In genomic region chr2:112332123-112332696, GRCh38 we compare ENCODE assay signal across 21 cellular contexts. TPM values are rescaled to one million over a fixed set of nuclear protein-coding genes. Genes with fewer than 3 reads are reported as not detected.
DNase-seq lines count a peak whose midpoint lies in the region; ATAC-seq, FAIRE-seq and TF ChIP-seq lines count a peak whose summit lies in the region.
"Had no signal": no experiment of that assay in that cellular context is flagged by ENCODE, and none has a peak within 500 bp of the region (broad histone marks: within the 10 kb centered on the region; RNA-seq: fewer than 3 reads in every experiment).

No MANE protein-coding gene starts in this region.

- H4K5ac ChIP-seq in IMR-90 (ENCODE audit: low read depth, low read length): no peak overlapping the region

- 73% methylated on average over 3 of the region's 5 CpGs; no CpG with 5 or more reads in 1 of the 2 experiments for WGBS in IMR-90 (ENCODE audit: extremely low coverage in 2 of 2, insufficient read length in 1 of 2), 2 experiments
- WGBS in K562 (ENCODE audit: insufficient coverage, low coverage, missing lambda C conversion rate): 17% methylated on average over 5 of the region's 5 CpGs
- WGBS in HepG2 (ENCODE audit: low lambda C conversion rate): 49% methylated on average over 5 of the region's 5 CpGs
- 85% methylated on average over 5 of the region's 5 CpGs for WGBS in mesenchymal stem cell

- H2AFZ ChIP-seq in IMR-90 (replicated peaks; ENCODE audit: low read length, poor library complexity) (no peak overlapping the region), K562 (ENCODE audit: low read depth, low read length) (peak overlapping the region; percentile 46; the same call in 1 of the 2 replicates), HepG2 (ENCODE audit: low read length) (no peak overlapping the region), mesenchymal stem cell (ENCODE audit: low read depth, low read length) (no peak overlapping the region)

- H3K27me3 ChIP-seq in IMR-90 (ENCODE audit: control insufficient read depth, insufficient read depth, low read length): no peaks in the 10 kb centered on the region
- no peaks in the 10 kb centered on the region for H3K27me3 ChIP-seq in K562 (ENCODE audit: control insufficient read depth in 2 of 2, insufficient read depth in 2 of 2, low read length in 2 of 2)
- no peaks in the 10 kb centered on the region for H3K27me3 ChIP-seq in HepG2 (ENCODE audit: control insufficient read depth in 1 of 2, insufficient read depth in 2 of 2, low read length in 2 of 2)
- H3K27me3 ChIP-seq in mesenchymal stem cell (ENCODE audit: control insufficient read depth in 1 of 2, insufficient read depth in 1 of 2, low read length in 2 of 2): no peaks in the 10 kb centered on the region
- H3K27me3 ChIP-seq: BE2C; BLaER1 treated with 17β-estradiol and CSF1 and Interleukin-3, amounts not matched to agents 10 nM and 100 nM had no signal

- FAIRE-seq in K562 (lab: Jason Lieb, UNC) (no peak), HepG2 (lab: Jason Lieb, UNC) (no peak)
- FAIRE-seq: D721Med, GM12878 had no signal

- no peaks in the 10 kb centered on the region for H3K4me1 Mint-ChIP-seq in progenitor cell of endocrine pancreas (ENCODE audit: low read depth)
- H3K4me1 Mint-ChIP-seq: CD14-positive monocyte; CD8-positive, alpha-beta memory T cell had no signal

- intact Hi-C loops in IMR-90 (cut with micrococcal nuclease) (no loop called here), K562 (cut with micrococcal nuclease) (no loop called here), HepG2 (cut with micrococcal nuclease; ENCODE audit: unreplicated experiment) (no loop called here)

- no peaks in the 10 kb centered on the region for H4K20me1 ChIP-seq in IMR-90 (ENCODE audit: insufficient read depth, low read length)
- no peaks in the 10 kb centered on the region for H4K20me1 ChIP-seq in K562 (replicated peaks; ENCODE audit: control insufficient read depth, insufficient read depth, low read length)
- no peaks in the 10 kb centered on the region for H4K20me1 ChIP-seq in HepG2 (ENCODE audit: insufficient read depth, low read length)
- H4K20me1 ChIP-seq: BLaER1 treated with 17β-estradiol and CSF1 and Interleukin-3, amounts not matched to agents 10 nM and 100 nM had no signal

- H3K36me3 ChIP-seq in IMR-90 (ENCODE audit: control insufficient read depth, insufficient read depth, low read length) (peaks cover 3% of the 10 kb centered on the region), K562 (ENCODE audit: control insufficient read depth, insufficient read depth, low read length) (no peaks in the 10 kb centered on the region), HepG2 (replicated peaks in 1 of 2; ENCODE audit: control insufficient read depth in 1 of 2, insufficient read depth in 2 of 2, low read length in 2 of 2) (no peaks in the 10 kb centered on the region; a peak in 1 of 5 replicates), mesenchymal stem cell (ENCODE audit: control insufficient read depth in 1 of 2, insufficient read depth in 2 of 2, low read depth in 1 of 2, low read length in 2 of 2) (peaks cover 10 to 32% of the 10 kb centered on the region in 2 experiments)
- H3K36me3 ChIP-seq: BE2C had no signal

- CTCF ChIA-PET in IMR-90 (lab: Yijun Ruan, JAX) (no interaction called here), K562 (lab: Yijun Ruan, JAX; ENCODE audit: low intra/inter-chr PET ratio) (no interaction called here), HepG2 (lab: Yijun Ruan, JAX; ENCODE audit: low intra/inter-chr PET ratio, low total read pairs) (no interaction called here)

- no peak overlapping the region for H3K9ac ChIP-seq in IMR-90 (ENCODE audit: low read depth, low read length)
- no peak overlapping the region for H3K9ac ChIP-seq in K562 (ENCODE audit: insufficient read depth in 1 of 2, low read depth in 2 of 2, low read length in 2 of 2)
- H3K9ac ChIP-seq in HepG2 (ENCODE audit: insufficient read depth, low read depth, low read length): no peak overlapping the region
- H3K9ac ChIP-seq in mesenchymal stem cell (ENCODE audit: low read length): no peak overlapping the region
- H3K9ac ChIP-seq: BLaER1 treated with 17β-estradiol and CSF1 and Interleukin-3, amounts not matched to agents 10 nM and 100 nM had no signal

- H2BK15ac ChIP-seq in IMR-90 (ENCODE audit: low read depth, low read length) (no peak overlapping the region), mesenchymal stem cell (ENCODE audit: low read depth, poor library complexity, severe bottlenecking) (no peak overlapping the region)

- H3K14ac ChIP-seq in IMR-90 (replicated peaks; ENCODE audit: low read depth, low read length): no peak overlapping the region
- no peak overlapping the region for H3K14ac ChIP-seq in mesenchymal stem cell (ENCODE audit: low read length in 2 of 2)

- H3K9me1 ChIP-seq in IMR-90 (ENCODE audit: insufficient read depth, low read length) (no peaks in the 10 kb centered on the region), K562 (ENCODE audit: control insufficient read depth, insufficient read depth, low read length) (no peaks in the 10 kb centered on the region)

- no peak overlapping the region for H3K4me3 Mint-ChIP-seq in progenitor cell of endocrine pancreas (ENCODE audit: low read depth)
- H3K4me3 Mint-ChIP-seq: CD14-positive monocyte; CD4-positive, alpha-beta T cell; CD8-positive, alpha-beta memory T cell; H9 had no signal

- BruUV-seq in IMR-90 (replicated peaks; lab: Mats Ljungman, UMichigan) (no TSS peak), K562 (replicated peaks; lab: Mats Ljungman, UMichigan) (no TSS peak), HepG2 (replicated peaks; lab: Mats Ljungman, UMichigan) (no TSS peak)

- no peak overlapping the region for H2AK9ac ChIP-seq in IMR-90 (replicated peaks; ENCODE audit: low read depth, low read length, poor library complexity)

- no peak for DNase-seq in IMR-90
- DNase-seq in K562 (ENCODE audit: extremely low read depth in 1 of 4, low spot score in 3 of 4): no peak
- no peak for DNase-seq in HepG2 (ENCODE audit: low spot score)
- DNase-seq in mesenchymal stem cell: no peak
- no peak for DNase-seq in progenitor cell of endocrine pancreas (ENCODE audit: low spot score, unreplicated experiment)
- DNase-seq: BE2C; CD4-positive, alpha-beta T cell; CD8-positive, alpha-beta memory T cell; DMS 273 treated with DMSO at 0.1 percent for 48 hours; DMS79; EL; GDM1; H9 had no signal

- H3K23ac ChIP-seq in IMR-90 (ENCODE audit: low read depth, low read length) (no peak overlapping the region), mesenchymal stem cell (ENCODE audit: low read length in 2 of 2) (no peak overlapping the region)

- H3K9me3 ChIP-seq in IMR-90 (ENCODE audit: control insufficient read depth, insufficient read depth, low read length) (no peaks in the 10 kb centered on the region), K562 (replicated peaks; ENCODE audit: control insufficient read depth, insufficient read depth, low read depth, low read length) (no peaks in the 10 kb centered on the region), HepG2 (ENCODE audit: low read length) (no peaks in the 10 kb centered on the region), mesenchymal stem cell (ENCODE audit: control insufficient read depth, low read length) (peaks cover 2% of the 10 kb centered on the region)
- H3K9me3 ChIP-seq: BE2C had no signal

- H3K4me1 ChIP-seq in IMR-90 (ENCODE audit: control insufficient read depth, insufficient read depth, low read length) (peaks cover 2% of the 10 kb centered on the region; the same call in 1 of the 2 replicates), K562 (replicated peaks in 1 of 2; ENCODE audit: control insufficient read depth in 2 of 2, insufficient read depth in 2 of 2, low read length in 2 of 2) (no peaks in the 10 kb centered on the region), HepG2 (ENCODE audit: insufficient read depth, low read length) (no peaks in the 10 kb centered on the region), mesenchymal stem cell (ENCODE audit: control insufficient read depth, insufficient read depth, low read depth, low read length) (no peaks in the 10 kb centered on the region)
- H3K4me1 ChIP-seq: BE2C; BLaER1 treated with 17β-estradiol and CSF1 and Interleukin-3, amounts not matched to agents 10 nM and 100 nM had no signal

- H2BK20ac ChIP-seq in IMR-90 (ENCODE audit: low read depth, low read length): no peak overlapping the region

- no peak overlapping the region for H3K27ac Mint-ChIP-seq in progenitor cell of endocrine pancreas
- H3K27ac Mint-ChIP-seq: CD4-positive, alpha-beta T cell; CD8-positive, alpha-beta memory T cell; H9 had no signal

- TF ChIP-seq POLR2A in IMR-90 (IDR thresholded peaks at IDR 0.05; ENCODE audit: low read depth, low read length): no peak
- no peak for TF ChIP-seq POLR2A in K562 (conservative IDR thresholded peaks at IDR 0.05)
- no peak for TF ChIP-seq POLR2A in HepG2 (IDR thresholded peaks at IDR 0.05; ENCODE audit: insufficient read depth in 1 of 2, low read depth in 2 of 2, low read length in 2 of 2)

- H4K8ac ChIP-seq in IMR-90 (ENCODE audit: low read depth in 2 of 2, low read length in 2 of 2): no peak overlapping the region
- H4K8ac ChIP-seq in mesenchymal stem cell (ENCODE audit: low read length): peak overlapping the region; percentile 52

- H3K79me1 ChIP-seq in IMR-90 (ENCODE audit: low read depth in 1 of 2, low read length in 2 of 2) (no peaks in the 10 kb centered on the region), mesenchymal stem cell (replicated peaks; ENCODE audit: low read length, poor library complexity, severe bottlenecking) (no peaks in the 10 kb centered on the region)

- no peak overlapping the region for H2AK5ac ChIP-seq in IMR-90 (ENCODE audit: low read depth, low read length)
- H2AK5ac ChIP-seq in mesenchymal stem cell (ENCODE audit: low read length, severe bottlenecking): no peak overlapping the region

- TF ChIP-seq RAD21 in IMR-90 (IDR thresholded peaks at IDR 0.05; ENCODE audit: low read length) (no peak), K562 (CRISPR knock-in tag; conservative IDR thresholded peaks at IDR 0.05 in 1 of 2, IDR thresholded peaks at IDR 0.05 in 1 of 2) (no peak), HepG2 (CRISPR knock-in tag; IDR thresholded peaks at IDR 0.05) (no peak)

- H2BK5ac ChIP-seq in IMR-90 (ENCODE audit: low read depth, low read length, poor library complexity, severe bottlenecking) (no peak overlapping the region), mesenchymal stem cell (ENCODE audit: low read depth, low read length, poor library complexity, severe bottlenecking) (no peak overlapping the region)

- TF ChIP-seq CTCF in IMR-90 (conservative IDR thresholded peaks at IDR 0.05; ENCODE audit: low read depth, low read length) (no peak), K562 (IDR thresholded peaks at IDR 0.05 in 2 of 3, conservative IDR thresholded peaks at IDR 0.05 in 1 of 3; ENCODE audit: insufficient read depth in 2 of 3, low read depth in 1 of 3, low read length in 3 of 3) (no peak), HepG2 (CRISPR knock-in tag; IDR thresholded peaks at IDR 0.05) (no peak), progenitor cell of endocrine pancreas (IDR thresholded peaks at IDR 0.05; ENCODE audit: unreplicated experiment) (no peak)

- H4K91ac ChIP-seq in IMR-90 (ENCODE audit: insufficient read depth, low read depth, low read length) (no peak overlapping the region), mesenchymal stem cell (ENCODE audit: low read length) (no peak overlapping the region)

- H2BK120ac ChIP-seq in IMR-90 (ENCODE audit: low read depth, low read length) (no peak overlapping the region), mesenchymal stem cell (ENCODE audit: low read depth, low read length) (no peak overlapping the region)

- H3K79me2 ChIP-seq in K562 (ENCODE audit: control insufficient read depth, insufficient read depth, low read length) (no peaks in the 10 kb centered on the region), HepG2 (ENCODE audit: insufficient read depth, low read length) (no peaks in the 10 kb centered on the region)

- no peak overlapping the region for H2BK12ac ChIP-seq in mesenchymal stem cell (ENCODE audit: low read length in 2 of 2)

- H3K56ac ChIP-seq in IMR-90 (ENCODE audit: extremely low read depth, insufficient read depth, low read length): no peak overlapping the region

- H3K18ac ChIP-seq in IMR-90 (ENCODE audit: low read depth, low read length): no peak overlapping the region
- H3K18ac ChIP-seq in mesenchymal stem cell (ENCODE audit: low read depth in 1 of 2, low read length in 2 of 2): no peak overlapping the region

- H3K4me3 ChIP-seq in IMR-90 (ENCODE audit: insufficient read depth, low read depth, low read length) (no peak overlapping the region), K562 (no peak overlapping the region), HepG2 (replicated peaks in 1 of 3; ENCODE audit: insufficient read depth in 1 of 3, low read depth in 2 of 3, low read length in 3 of 3) (no peak overlapping the region), mesenchymal stem cell (ENCODE audit: insufficient read depth in 1 of 2, low read depth in 1 of 2, low read length in 2 of 2) (no peak overlapping the region)
- H3K4me3 ChIP-seq: BLaER1 treated with 17β-estradiol and CSF1 and Interleukin-3, amounts not matched to agents 10 nM and 100 nM; GM12878 had no signal

- peaks cover 11% of the 10 kb centered on the region for H3K9me3 Mint-ChIP-seq in progenitor cell of endocrine pancreas (ENCODE audit: low read depth)
- H3K9me3 Mint-ChIP-seq: CD4-positive, alpha-beta T cell; CD8-positive, alpha-beta memory T cell had no signal

- in situ Hi-C loops in IMR-90 (cut with MboI; ENCODE audit: low sequenced_read_pairs) (no loop called here), K562 (cut with MboI) (loop anchor here (10.0 to 25.0 kb wide), 2 partner anchors 447 to 1820 kb away; partner anchors contain the start of gene ANAPC1), HepG2 (cut with HindIII; ENCODE audit: extremely low pct_ligation_motif_present, low pct_unique_long_range_greater_than_20kb) (no loop called here)

- peaks cover 16% of the 10 kb centered on the region for H3K36me3 Mint-ChIP-seq in progenitor cell of endocrine pancreas (ENCODE audit: insufficient read depth)

- POLR2A ChIA-PET in IMR-90 (lab: Charles Lee; ENCODE audit: unreplicated experiment) (no interaction called here), K562 (lab: Yijun Ruan, JAX) (interaction anchor here (0.5 to 1.3 kb wide), 2 partner anchors 9 to 153 kb away, joined by 4 read pairs; no protein-coding TSS in a partner anchor), HepG2 (lab: Yijun Ruan, JAX) (no interaction called here)

- no peak for TF ChIP-seq EP300 in K562 (IDR thresholded peaks at IDR 0.05; ENCODE audit: low read length)
- TF ChIP-seq EP300 in HepG2 (IDR thresholded peaks at IDR 0.05; ENCODE audit: low read depth in 2 of 2, low read length in 2 of 2): no peak
- no peak for TF ChIP-seq EP300 in HepG2 (CRISPR knock-in tag; IDR thresholded peaks at IDR 0.05; ENCODE audit: borderline replicate concordance)

- H3K4me2 ChIP-seq in IMR-90 (ENCODE audit: low read depth, low read length) (no peak overlapping the region), K562 (ENCODE audit: insufficient read depth, low read length) (no peak overlapping the region), HepG2 (ENCODE audit: low read depth, low read length) (no peak overlapping the region), mesenchymal stem cell (ENCODE audit: low read length, poor library complexity, severe bottlenecking) (no peak overlapping the region)
- H3K4me2 ChIP-seq: BLaER1 treated with 17β-estradiol and CSF1 and Interleukin-3, amounts not matched to agents 10 nM and 100 nM had no signal

- H3K27ac ChIP-seq in IMR-90 (ENCODE audit: insufficient read depth, low read length) (no peak overlapping the region), K562 (ENCODE audit: extremely low read depth, low read depth, low read length) (no peak overlapping the region), HepG2 (ENCODE audit: extremely low read length, insufficient read depth, low read length) (no peak overlapping the region), mesenchymal stem cell (ENCODE audit: low read length, poor library complexity, severe bottlenecking) (no peak overlapping the region)
- H3K27ac ChIP-seq: 22Rv1; BLaER1 treated with 17β-estradiol and CSF1 and Interleukin-3, amounts not matched to agents 10 nM and 100 nM had no signal

- no peaks in the 10 kb centered on the region for H3K27me3 Mint-ChIP-seq in progenitor cell of endocrine pancreas
- H3K27me3 Mint-ChIP-seq: CD4-positive, alpha-beta T cell; CD8-positive, alpha-beta memory T cell had no signal

- ATAC-seq in IMR-90 (ENCODE audit: low read depth) (peak; percentile 21; the same call in 1 of the 2 replicates), K562 (peak; percentile 43), HepG2 (peak; percentile 41; the same call in 2 of the 3 replicates), HG03378 (IDR thresholded peaks at IDR 0.05; ENCODE audit: unreplicated experiment) (no peak), HG03175 (IDR thresholded peaks at IDR 0.05; ENCODE audit: unreplicated experiment) (no peak)
- ATAC-seq: GM12878, HCT116 had no signal

- dilution Hi-C loops in IMR-90 (cut with HindIII; ENCODE audit: low sequenced_read_pairs, unreplicated experiment): no loop called here

- no peak overlapping the region for H3K4ac ChIP-seq in IMR-90 (ENCODE audit: low read depth, low read length)
- no peak overlapping the region for H3K4ac ChIP-seq in mesenchymal stem cell (ENCODE audit: low read depth in 1 of 2, low read length in 2 of 2)

RNA-seq across cellular contexts. Expression of gene ZC3H6, which starts 56.8 kb away (rescaled TPM):
- 2.0 and 2.2 TPM in 2 replicates for total RNA-seq in IMR-90 (2012; rRNA removed)
- 0.55 and 0.60 TPM in 2 replicates for polyA plus RNA-seq in IMR-90 (2012; rRNA removed)
- 0.14 and 0.18 TPM in 2 replicates for polyA plus RNA-seq in IMR-90 (2012; cell fraction: cytosol; rRNA removed)
- polyA plus RNA-seq in IMR-90 (2012; cell fraction: nucleus; rRNA removed; ENCODE audit: low replicate concordance): 0.29 and 1.2 TPM in 2 replicates
- 2.2 and 7.9 TPM in 2 replicates for total RNA-seq in K562 (2011; cell fraction: chromatin; rRNA removed; ENCODE audit: low replicate concordance)
- total RNA-seq in K562 (2011; cell fraction: nucleolus; rRNA removed): 1.0 and 1.4 TPM in 2 replicates
- 3.1 and 3.6 TPM in 2 replicates for total RNA-seq in K562 (2011; cell fraction: nucleoplasm; rRNA removed)
- 1.3 and 1.6 TPM in 2 replicates for total RNA-seq in K562 (2014; rRNA removed)
- 1.9 and 4.2 TPM in 2 replicates for total RNA-seq in K562 (2014; rRNA removed; fragmentation: Illumina TruSeq; extraction: Trizol)
- total RNA-seq in K562 (2015; rRNA removed; fragmentation: Illumina TruSeq; extraction: Trizol): 1.5 and 1.9 TPM in 2 replicates
- 1.9 and 2.6 TPM in 2 replicates for total RNA-seq in K562 (2021)
- polyA plus RNA-seq in K562 (2011; rRNA removed): 1.5 and 2.5 TPM in 2 replicates
- 0.37 and 1.2 TPM in 2 replicates for polyA plus RNA-seq in K562 (2011; cell fraction: cytosol; rRNA removed)
- polyA plus RNA-seq in K562 (2011; cell fraction: nucleus; rRNA removed): 2.2 and 3.8 TPM in 2 replicates
- polyA plus RNA-seq in K562 (2012): 1.8 and 2.0 TPM in 2 replicates
- 1.2 and 2.1 TPM in 2 replicates for polyA plus RNA-seq in K562 (2014; fragmentation: Illumina TruSeq; extraction: Trizol)
- polyA plus RNA-seq in K562 (2014; fragmentation: Nextera tagmentation; extraction: Ambion mirVana): under 1 TPM; 0.45 to 0.53 TPM
- 1.7 and 2.5 TPM in 2 replicates for polyA plus RNA-seq in K562 (2014; rRNA removed)
- polyA minus RNA-seq in K562 (2011; rRNA and poly(A)+ RNA removed): 1.6 and 4.5 TPM in 2 replicates
- polyA minus RNA-seq in K562 (2011; cell fraction: cytosol; rRNA and poly(A)+ RNA removed): 0.76 and 2.0 TPM in 2 replicates
- 1.1 and 3.6 TPM in 2 replicates for polyA minus RNA-seq in K562 (2011; cell fraction: nucleus; rRNA and poly(A)+ RNA removed)
- 0.88 and 0.93 TPM in 2 replicates for total RNA-seq in HepG2 (2016; rRNA removed; fragmentation: Illumina TruSeq; extraction: Trizol)
- 0.88 and 0.91 TPM in 2 replicates for total RNA-seq in HepG2 (2016; cell fraction: cytosol; rRNA removed; fragmentation: Illumina TruSeq; extraction: Trizol; ENCODE audit: low read depth)
- 0.97 and 1.3 TPM in 2 replicates for total RNA-seq in HepG2 (2016; cell fraction: insoluble cytoplasmic fraction; rRNA removed; fragmentation: Illumina TruSeq; extraction: Trizol)
- total RNA-seq in HepG2 (2016; cell fraction: membrane; rRNA removed; fragmentation: Illumina TruSeq; extraction: Trizol): 0.65 and 1.5 TPM in 2 replicates
- total RNA-seq in HepG2 (2016; cell fraction: nucleus; rRNA removed; fragmentation: Illumina TruSeq; extraction: Trizol): 1.0 and 1.2 TPM in 2 replicates
- 0.71 TPM in 2 replicates for polyA plus RNA-seq in HepG2 (2011; rRNA removed)
- polyA plus RNA-seq in HepG2 (2011; cell fraction: cytosol; rRNA removed): 0.32 and 0.45 TPM in 2 replicates
- 0.64 and 0.68 TPM in 2 replicates for polyA plus RNA-seq in HepG2 (2011; cell fraction: nucleus; rRNA removed)
- polyA plus RNA-seq in HepG2 (2012): 2.1 and 3.0 TPM in 2 replicates
- polyA plus RNA-seq in HepG2 (2016; cell fraction: cytosol; fragmentation: Illumina TruSeq; extraction: Trizol; ENCODE audit: low read depth): 0.15 and 0.17 TPM in 2 replicates
- 0.79 and 0.92 TPM in 2 replicates for polyA plus RNA-seq in HepG2 (2016; cell fraction: insoluble cytoplasmic fraction; fragmentation: Illumina TruSeq; extraction: Trizol; ENCODE audit: low read depth)
- polyA plus RNA-seq in HepG2 (2016; cell fraction: membrane; fragmentation: Illumina TruSeq; extraction: Trizol; ENCODE audit: low read depth): 0.20 and 0.23 TPM in 2 replicates
- polyA plus RNA-seq in HepG2 (2016; cell fraction: nucleus; fragmentation: Illumina TruSeq; extraction: Trizol; ENCODE audit: insufficient read depth, low read depth): 0.59 and 1.0 TPM in 2 replicates
- polyA minus RNA-seq in HepG2 (2011; rRNA and poly(A)+ RNA removed; ENCODE audit: low replicate concordance): 0.77 and 1.3 TPM in 2 replicates
- 1.1 and 1.9 TPM in 2 replicates for polyA minus RNA-seq in HepG2 (2011; cell fraction: cytosol; rRNA and poly(A)+ RNA removed)
- 2.7 and 3.0 TPM in 2 replicates for polyA minus RNA-seq in HepG2 (2011; cell fraction: nucleus; rRNA and poly(A)+ RNA removed)
- polyA plus RNA-seq in mesenchymal stem cell (2013, experiment 1 of 2): 4.2 TPM
- polyA plus RNA-seq in mesenchymal stem cell (2013, experiment 2 of 2): 4.2 TPM
- total RNA-seq in progenitor cell of endocrine pancreas: 7.3 and 7.8 TPM in 2 replicates

Comparison
In these comparisons a context has a peak if more than half of its experiments do, and no peak if none do; other contexts are left out.
1. ATAC-seq: peak in IMR-90 (single experiment), K562 (single experiment) and HepG2 (single experiment); none in HG03378 (single experiment) and HG03175 (single experiment).